ENCODE assay signal across 8 cellular contexts in genomic region chr1:145475369-145475915, GRCh38. TPM values are rescaled to one million over a fixed set of nuclear protein-coding genes. Genes with fewer than 3 reads are reported as not detected.
DNase-seq lines count a peak whose midpoint lies in the region; ATAC-seq and TF ChIP-seq lines count a peak whose summit lies in the region.
"Not testable (repeated sequence)": the region's sequence is repeated elsewhere in the genome, so short reads cannot be mapped to it uniquely, and the experiment has no call there.

No MANE protein-coding gene starts in this region.

- not testable (repeated sequence) for H3K27me3 ChIP-seq in PC-9 (ENCODE audit: insufficient read depth, low read depth); fibroblast of lung (ENCODE audit: control insufficient read depth, insufficient read depth, low read length)

- not testable (repeated sequence) for H3K36me3 ChIP-seq in PC-9 (ENCODE audit: low read depth); fibroblast of lung (ENCODE audit: control insufficient read depth, insufficient read depth, low read length)

- H3K27me3 Mint-ChIP-seq in brain: peaks cover 24% of the 10 kb centered on the region
- H3K27me3 Mint-ChIP-seq in osteocyte (ENCODE audit: unreplicated experiment): peaks cover 12% of the 10 kb centered on the region
- H3K27me3 Mint-ChIP-seq in stimulated activated naive B cell treated with anti-CD40 and anti-IgM and Interleukin-4, amounts not matched to agents 10 μg/mL and 1 μg/mL and 100 μg/mL, for 72 hours: not testable (repeated sequence)

- intact Hi-C loops in PC-9 (cut with micrococcal nuclease; ENCODE audit: unreplicated experiment): not testable (repeated sequence)

- H3K4me3 ChIP-seq in PC-9 (peak overlapping the region; percentile 82), fibroblast of lung (replicated peaks in 1 of 4; ENCODE audit: control extremely low read depth in 1 of 4, insufficient read depth in 1 of 4, low read depth in 3 of 4, low read length in 4 of 4) (peak overlapping the region in 2 of 4 experiments; percentile 14 to 42)

- H3K9ac ChIP-seq in fibroblast of lung (ENCODE audit: insufficient read depth, low read length): not testable (repeated sequence)

- POLR2A ChIA-PET in PC-9 (lab: Charles Lee; ENCODE audit: unreplicated experiment): not testable (repeated sequence)

- H3K9me3 ChIP-seq in PC-9 (ENCODE audit: insufficient read depth, low read depth); fibroblast of lung (ENCODE audit: control insufficient read depth, insufficient read depth, low read depth, low read length): not testable (repeated sequence)

- not testable (repeated sequence) for H3K4me1 Mint-ChIP-seq in brain; osteocyte (ENCODE audit: unreplicated experiment); stimulated activated naive B cell treated with anti-CD40 and anti-IgM and Interleukin-4, amounts not matched to agents 10 μg/mL and 1 μg/mL and 100 μg/mL, for 72 hours

- CTCF ChIA-PET in PC-9 (lab: Charles Lee): not testable (repeated sequence)

- H3K4me2 ChIP-seq in PC-9 (peak overlapping the region; percentile 76), fibroblast of lung (ENCODE audit: extremely low read depth, insufficient read depth, low read length) (peak overlapping the region; percentile 13)

- H3K79me2 ChIP-seq in PC-9 (ENCODE audit: low read depth); fibroblast of lung (ENCODE audit: control insufficient read depth, insufficient read depth, low read length): not testable (repeated sequence)

- H3K9me2 ChIP-seq in PC-9 (ENCODE audit: insufficient read depth): not testable (repeated sequence)

- not testable (repeated sequence) for H3F3A ChIP-seq in PC-9 (ENCODE audit: insufficient read depth, low read depth)

- H3K27ac ChIP-seq in PC-9: peak overlapping the region; percentile 46
- H3K27ac ChIP-seq in fibroblast of lung (ENCODE audit: insufficient read depth, low read length): not testable (repeated sequence)

- not testable (repeated sequence) for H3K9me3 Mint-ChIP-seq in brain; osteocyte (ENCODE audit: unreplicated experiment); stimulated activated naive B cell treated with anti-CD40 and anti-IgM and Interleukin-4, amounts not matched to agents 10 μg/mL and 1 μg/mL and 100 μg/mL, for 72 hours

- H2AFZ ChIP-seq in PC-9: peak overlapping the region; percentile 66
- not testable (repeated sequence) for H2AFZ ChIP-seq in fibroblast of lung (ENCODE audit: low read length)

- not testable (repeated sequence) for BruUV-seq in PC-9 (replicated peaks; lab: Mats Ljungman, UMichigan)

- H3K4me3 Mint-ChIP-seq in brain (peak overlapping the region; percentile 81 to 88 (median 85)), osteocyte (ENCODE audit: unreplicated experiment) (peak overlapping the region; percentile 68)
- H3K4me3 Mint-ChIP-seq in stimulated activated naive B cell treated with anti-CD40 and anti-IgM and Interleukin-4, amounts not matched to agents 10 μg/mL and 1 μg/mL and 100 μg/mL, for 72 hours: peak overlapping the region; percentile 78

- TF ChIP-seq CTCF in PC-9 (conservative IDR thresholded peaks at IDR 0.05); brain (conservative IDR thresholded peaks at IDR 0.05); fibroblast of lung (conservative IDR thresholded peaks at IDR 0.05 in 1 of 2, IDR thresholded peaks at IDR 0.05 in 1 of 2; ENCODE audit: low read depth in 1 of 2, low read length in 2 of 2); osteocyte (IDR thresholded peaks at IDR 0.05): not testable (repeated sequence)

- not testable (repeated sequence) for H3K36me3 Mint-ChIP-seq in brain; osteocyte (ENCODE audit: unreplicated experiment); stimulated activated naive B cell treated with anti-CD40 and anti-IgM and Interleukin-4, amounts not matched to agents 10 μg/mL and 1 μg/mL and 100 μg/mL, for 72 hours

- H3K4me1 ChIP-seq in PC-9 (replicated peaks; ENCODE audit: insufficient read depth); fibroblast of lung (ENCODE audit: control insufficient read depth, extremely low read depth, insufficient read depth, low read length): not testable (repeated sequence)

- ATAC-seq in stimulated activated naive B cell treated with anti-CD40 and anti-IgM and Interleukin-4, amounts not matched to agents 10 μg/mL and 1 μg/mL and 100 μg/mL, for 72 hours (replicated peaks): not testable (repeated sequence)

- H4K20me1 ChIP-seq in PC-9 (ENCODE audit: insufficient read depth); fibroblast of lung (ENCODE audit: control insufficient read depth, extremely low read depth, insufficient read depth, low read length): not testable (repeated sequence)

- not testable (repeated sequence) for H3K27ac Mint-ChIP-seq in brain; osteocyte (ENCODE audit: unreplicated experiment)
- peak overlapping the region; percentile 93 for H3K27ac Mint-ChIP-seq in stimulated activated naive B cell treated with anti-CD40 and anti-IgM and Interleukin-4, amounts not matched to agents 10 μg/mL and 1 μg/mL and 100 μg/mL, for 72 hours

- DNase-seq in ELF-1 (ENCODE audit: low read depth, low spot score): peak; percentile 80
- peak; percentile 65 to 66 for DNase-seq in PC-9
- peak; percentile 31 for DNase-seq in activated T-cell treated with anti-CD3 and anti-CD28 coated beads for 24 hours (ENCODE audit: low read depth)
- peak; percentile 13 to 64 for DNase-seq in fibroblast of lung (ENCODE audit: low read depth in 2 of 2)
- DNase-seq in kidney tubule cell (ENCODE audit: low spot score): peak; percentile 51
- DNase-seq in osteocyte (ENCODE audit: extremely low spot score, unreplicated experiment); stimulated activated naive B cell treated with anti-CD40 and anti-IgM and Interleukin-4, amounts not matched to agents 10 μg/mL and 1 μg/mL and 100 μg/mL, for 72 hours: not testable (repeated sequence)

RNA-seq across cellular contexts. Expression of gene NBPF20, which starts 50.0 kb away (rescaled TPM):
- 3.3 and 3.8 TPM in 2 replicates for total RNA-seq in PC-9 (2021)
- 0.93 TPM for polyA plus RNA-seq in brain (ENCODE audit: insufficient read depth, low read depth, low replicate concordance)
- total RNA-seq in fibroblast of lung: 1.3 and 2.8 TPM in 2 replicates
- 2.5 and 2.7 TPM in 2 replicates for polyA plus RNA-seq in fibroblast of lung
- polyA plus RNA-seq in fibroblast of lung (2012): 1.9 and 2.0 TPM in 2 replicates
- 0.48 and 4.7 TPM in 2 replicates for polyA minus RNA-seq in fibroblast of lung (ENCODE audit: low replicate concordance)
- 4.0 and 4.9 TPM in 2 replicates for total RNA-seq in osteocyte
